In the genomic region with DNA sequence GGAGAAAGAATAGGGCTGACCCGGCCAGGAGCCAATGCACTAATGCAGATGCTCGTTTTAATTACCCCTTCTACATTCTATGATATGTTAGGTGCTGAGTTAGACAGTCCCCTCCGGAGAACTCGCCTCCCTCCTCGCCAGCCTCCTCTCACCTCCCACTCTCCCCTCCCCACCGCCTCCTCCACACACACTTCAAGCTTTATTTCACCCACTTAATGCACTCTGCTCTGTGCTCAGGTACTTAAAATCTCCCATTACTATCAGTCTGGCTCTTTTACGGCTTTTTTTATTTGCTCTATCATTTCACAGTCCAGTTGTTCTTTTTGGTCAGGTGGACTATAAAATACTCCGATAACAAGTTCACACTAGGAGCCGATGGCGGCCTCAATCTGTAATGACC, we compare ENCODE assay signal across 16 cellular contexts.
"Had no signal": no experiment of that assay in that cellular context is flagged by ENCODE, and none has a peak within 500 bp of the region (broad histone marks: within the 10 kb centered on the region; RNA-seq: fewer than 3 reads in every experiment).

No MANE protein-coding gene starts in this region.

- DNase-seq: activated CD4-positive, alpha-beta T cell treated with anti-CD3 and anti-CD28 coated beads, Interleukin-2, amount 50 U/mL, for 1 hour; activated CD4-positive, CD25-positive, alpha-beta regulatory T cell treated with anti-CD3 and anti-CD28 coated beads, Interleukin-2, amount 50 U/mL, for 72 hours; activated CD8-positive, alpha-beta memory T cell treated with anti-CD3 and anti-CD28 coated beads for 24 hours; activated CD8-positive, alpha-beta memory T cell treated with anti-CD3 and anti-CD28 coated beads, Interleukin-2, amount 50 U/mL, for 48 hours; activated gamma-delta T cell; activated T-cell treated with anti-CD3 and anti-CD28 coated beads, Interleukin-2, amount 50 U/mL, for 72 hours; gastrocnemius medialis; nephron progenitor cell; stimulated activated CD4-positive, alpha-beta T cell treated with anti-CD3 and anti-CD28 coated beads, Interleukin-4, amount 100 ng/mL, for 24 hours; stomach; upper lobe of left lung had no signal

- H3K36me3 ChIP-seq: ascending aorta, gastrocnemius medialis, stomach, upper lobe of left lung had no signal

- H3K27me3 ChIP-seq: ascending aorta, upper lobe of left lung had no signal

- H3K4me3 ChIP-seq: ascending aorta, coronary artery, gastrocnemius medialis, stomach, upper lobe of left lung had no signal

- H3K9me3 ChIP-seq: ascending aorta, gastrocnemius medialis, stomach, upper lobe of left lung had no signal

- H3K27ac ChIP-seq: ascending aorta, coronary artery, gastrocnemius medialis, stomach, upper lobe of left lung had no signal

- H3K4me1 ChIP-seq: ascending aorta, gastrocnemius medialis, upper lobe of left lung had no signal

- ATAC-seq: activated T-cell treated with anti-CD3 and anti-CD28 coated beads, Interleukin-2, amount 50 U/mL, for 72 hours; gastrocnemius medialis; left lobe of liver; sciatic nerve; stimulated activated effector memory CD8-positive, alpha-beta T cell treated with anti-CD3 and anti-CD28 coated beads, Interleukin-12 subunit alpha, Interleukin-12 subunit beta, amount 100 ng/mL, for 72 hours had no signal
